In genomic region chr1:2438641-2439040, GRCh38 we compare ENCODE assay signal across 24 cellular contexts. TPM values are rescaled to one million over a fixed set of nuclear protein-coding genes. Genes with fewer than 3 reads are reported as not detected.
"Had no signal": no experiment of that assay in that cellular context is flagged by ENCODE, and none has a peak within 500 bp of the region (broad histone marks: within the 10 kb centered on the region; RNA-seq: fewer than 3 reads in every experiment).

No MANE protein-coding gene starts in this region.

- H3K9me3 ChIP-seq: MG63, SJSA1, SK-N-SH had no signal

- H3K4me1 ChIP-seq: SJSA1 had no signal

- H3K4me3 ChIP-seq: MG63, PC-9, SJSA1 had no signal

- H3K9ac ChIP-seq: SK-N-SH had no signal

- H3K27ac ChIP-seq: PC-9, SJSA1 had no signal

- H3K4me2 ChIP-seq: PC-9, SK-N-SH had no signal

- H2AFZ ChIP-seq: PC-9 had no signal

- H3K9me2 ChIP-seq: SK-N-SH had no signal

- DNase-seq: Kasumi-1, KG1, NCI-H1048, NCI-H1417, NCI-H1436, NCI-H146, NCI-H187, NCI-H1930, NCI-H2029 treated with DMSO at 0.1 percent for 48 hours, NCI-H2081 treated with DMSO at 0.1 percent for 48 hours, NCI-H2107, NCI-H226, NCI-H510A, NCI-H526, NCI-H748 treated with DMSO at 0.1 percent for 48 hours, NCI-H82, PC-9, Right ventricle myocardium superior, SHP77 treated with DMSO at 0.1 percent for 48 hours, SK-N-SH, SW 1271 had no signal

- H3K36me3 ChIP-seq: MG63, SJSA1 had no signal

RNA-seq across cellular contexts. Expression of gene PLCH2, which starts 37.4 kb away (rescaled TPM):
- total RNA-seq: M059J had no signal
